ENCODE assay signal across 35 cellular contexts in genomic region chr2:73000808-73001570, GRCh38.
DNase-seq lines count a peak whose midpoint lies in the region; ATAC-seq, FAIRE-seq and TF ChIP-seq lines count a peak whose summit lies in the region.
"Had no signal": no experiment of that assay in that cellular context is flagged by ENCODE, and none has a peak within 500 bp of the region (broad histone marks: within the 10 kb centered on the region; RNA-seq: fewer than 3 reads in every experiment).

No MANE protein-coding gene starts in this region.

- H3K27ac ChIP-seq in HepG2 (ENCODE audit: extremely low read length, insufficient read depth, low read length), result peak overlapping the region; percentile 73
- H3K27ac ChIP-seq in small intestine (ENCODE audit: low read depth in 1 of 2, low read length in 1 of 2), result no peak overlapping the region
- H3K27ac ChIP-seq: breast epithelium, PC-9, testis, uterus had no signal

- H3K4me2 ChIP-seq in HepG2 (ENCODE audit: low read depth, low read length), result peak overlapping the region; percentile 58
- H3K4me2 ChIP-seq: smooth muscle cell had no signal

- peak; percentile 78 for FAIRE-seq in HepG2 (lab: Jason Lieb, UNC)
- no peak for FAIRE-seq in small intestine (lab: Jason Lieb, UNC)
- FAIRE-seq: D721Med, keratinocyte, TTC549 had no signal

- H3K36me3 ChIP-seq in HepG2 (replicated peaks in 1 of 2; ENCODE audit: control insufficient read depth in 1 of 2, insufficient read depth in 2 of 2, low read length in 2 of 2) (peaks cover 4 to 15% of the 10 kb centered on the region in 2 experiments; a peak in 3 of 5 replicates), small intestine (ENCODE audit: control insufficient read depth in 2 of 2, insufficient read depth in 2 of 2, low read length in 2 of 2) (no peaks in the 10 kb centered on the region)
- H3K36me3 ChIP-seq: breast epithelium, uterus had no signal

- intact Hi-C loops in activated B cell treated with CpG ODN at 0.5 μM for 24 hours (cut with micrococcal nuclease) (no loop called here), HepG2 (cut with micrococcal nuclease; ENCODE audit: unreplicated experiment) (loop anchor here (2.0 kb wide), 1 partner anchor 70 kb away; the partner anchor contains the start of gene SFXN5)

- no peaks in the 10 kb centered on the region for H3K4me1 Mint-ChIP-seq in activated B cell treated with CpG ODN at 0.5 μM for 24 hours
- H3K4me1 Mint-ChIP-seq: activated T-helper 17 cell treated with anti-CD3 and anti-CD28 coated beads, Interleukin-2, amount 50 U/mL, for 72 hours; naive thymus-derived CD8-positive, alpha-beta T cell; T-helper 17 cell had no signal

- peak; percentile 52 for TF ChIP-seq RAD21 in HepG2 (CRISPR knock-in tag; IDR thresholded peaks at IDR 0.05)

- no peak overlapping the region for H2AFZ ChIP-seq in HepG2 (ENCODE audit: low read length)
- H2AFZ ChIP-seq: PC-9 had no signal

- H3K27ac Mint-ChIP-seq in activated B cell treated with CpG ODN at 0.5 μM for 24 hours, result no peak overlapping the region
- H3K27ac Mint-ChIP-seq: activated naive CD4-positive, alpha-beta T cell treated with anti-CD3 and anti-CD28 coated beads, Interleukin-2, amount 50 U/mL, for 72 hours; activated T-helper 17 cell treated with anti-CD3 and anti-CD28 coated beads, Interleukin-2, amount 50 U/mL, for 72 hours; effector memory CD8-positive, alpha-beta T cell; stimulated activated naive CD8-positive, alpha-beta T cell treated with anti-CD3 and anti-CD28 coated beads, Interleukin-15, Interleukin-2, amounts not matched to agents 100 ng/mL and 50 ng/mL, for 24 hours; T-helper 17 cell had no signal

- no peak overlapping the region for H3K4me3 ChIP-seq in HepG2 (replicated peaks in 1 of 3; ENCODE audit: insufficient read depth in 1 of 3, low read depth in 2 of 3, low read length in 3 of 3)
- no peak overlapping the region for H3K4me3 ChIP-seq in small intestine (ENCODE audit: low read depth in 1 of 2, low read length in 2 of 2)
- H3K4me3 ChIP-seq: breast epithelium, PC-9, smooth muscle cell, testis, uterus had no signal

- H3K9me3 ChIP-seq in HepG2 (ENCODE audit: low read length) (no peaks in the 10 kb centered on the region), small intestine (ENCODE audit: control insufficient read depth, low read depth) (no peaks in the 10 kb centered on the region)
- H3K9me3 ChIP-seq: breast epithelium, testis, uterus had no signal

- H3K27me3 ChIP-seq in HepG2 (ENCODE audit: control insufficient read depth in 1 of 2, insufficient read depth in 2 of 2, low read length in 2 of 2) (no peaks in the 10 kb centered on the region), small intestine (ENCODE audit: control insufficient read depth in 2 of 2, insufficient read depth in 2 of 2, low read length in 2 of 2) (no peaks in the 10 kb centered on the region)
- H3K27me3 ChIP-seq: breast epithelium, testis, uterus had no signal

- no peaks in the 10 kb centered on the region for H3K9me3 Mint-ChIP-seq in activated B cell treated with CpG ODN at 0.5 μM for 24 hours
- H3K9me3 Mint-ChIP-seq: activated naive CD4-positive, alpha-beta T cell treated with anti-CD3 and anti-CD28 coated beads, Interleukin-2, amount 50 U/mL, for 72 hours; activated T-helper 17 cell treated with anti-CD3 and anti-CD28 coated beads, Interleukin-2, amount 50 U/mL, for 72 hours; effector memory CD8-positive, alpha-beta T cell; naive thymus-derived CD8-positive, alpha-beta T cell; stimulated activated naive CD8-positive, alpha-beta T cell treated with anti-CD3 and anti-CD28 coated beads, Interleukin-15, Interleukin-2, amounts not matched to agents 100 ng/mL and 50 ng/mL, for 24 hours had no signal

- H3K4me1 ChIP-seq in HepG2 (ENCODE audit: insufficient read depth, low read length) (peaks cover 27% of the 10 kb centered on the region), small intestine (ENCODE audit: control insufficient read depth in 2 of 2, insufficient read depth in 1 of 2, low read depth in 1 of 2, low read length in 1 of 2) (no peaks in the 10 kb centered on the region)
- H3K4me1 ChIP-seq: breast epithelium, testis, uterus had no signal

- H3K9ac ChIP-seq in HepG2 (ENCODE audit: insufficient read depth, low read depth, low read length), result peak overlapping the region; percentile 44; the same call in 1 of the 2 replicates

- 50% methylated on average over 6 of the region's 6 CpGs for WGBS in HepG2 (ENCODE audit: low lambda C conversion rate)
- WGBS in small intestine, 3 donors, result 71 to 87% (median 86%) methylated on average over 6 of the region's 6 CpGs

- peak; percentile 6 to 9 for DNase-seq in activated T-cell treated with anti-CD3 and anti-CD28 coated beads, Interleukin-2, amount 50 U/mL, for 48 hours
- DNase-seq in activated T-cell treated with anti-CD3 and anti-CD28 coated beads, Interleukin-2, amount 50 U/mL, for 1 hour, result no peak
- DNase-seq in activated B cell treated with CpG ODN at 0.5 μM for 24 hours (peak; percentile 7), HepG2 (ENCODE audit: low spot score) (peak; percentile 70), small intestine (peak; percentile 57), A172 (ENCODE audit: low spot score) (no peak)
- DNase-seq: 8988T; activated CD4-positive, alpha-beta T cell treated with anti-CD3 and anti-CD28 coated beads, Interleukin-2, amount 50 U/mL, for 48 hours; activated CD8-positive, alpha-beta memory T cell treated with anti-CD3 and anti-CD28 coated beads, Interleukin-2, amount 50 U/mL, for 4 hours; amygdala; DND-41; effector memory CD8-positive, alpha-beta T cell; glutamatergic neuron; midbrain; naive thymus-derived CD8-positive, alpha-beta T cell; NCI-H1417 treated with DMSO at 0.1 percent for 48 hours; NCI-H2029 treated with DMSO at 0.1 percent for 48 hours; NCI-H69; occipital lobe; SHP77; stimulated activated CD4-positive, alpha-beta T cell treated with anti-CD3 and anti-CD28 coated beads, Interleukin-1b, Interleukin-23, amount 100 ng/mL, for 48 hours; T-helper 17 cell; testis had no signal

- CTCF ChIA-PET in activated B cell treated with CpG ODN at 0.5 μM for 24 hours (lab: Charles Lee) (no interaction called here), HepG2 (lab: Yijun Ruan, JAX; ENCODE audit: low intra/inter-chr PET ratio, low total read pairs) (interaction anchor here (1.0 kb wide), 1 partner anchor 31 kb away, joined by 3 read pairs; no protein-coding TSS in a partner anchor)

- BruUV-seq in HepG2 (replicated peaks; lab: Mats Ljungman, UMichigan), result no TSS peak

- POLR2A ChIA-PET in activated B cell treated with CpG ODN at 0.5 μM for 24 hours (lab: Charles Lee), result no interaction called here
- POLR2A ChIA-PET in HepG2 (lab: Yijun Ruan, JAX), result interaction anchor here (0.6 to 3.0 kb wide), 9 partner anchors 9 to 91 kb away, joined by 3 to 13 read pairs (median 4); partner anchors contain the start of gene SFXN5

- no peaks in the 10 kb centered on the region for H3K79me2 ChIP-seq in HepG2 (ENCODE audit: insufficient read depth, low read length)

- no peaks in the 10 kb centered on the region for H3K27me3 Mint-ChIP-seq in activated B cell treated with CpG ODN at 0.5 μM for 24 hours
- H3K27me3 Mint-ChIP-seq: activated T-helper 17 cell treated with anti-CD3 and anti-CD28 coated beads, Interleukin-2, amount 50 U/mL, for 72 hours; effector memory CD8-positive, alpha-beta T cell; naive thymus-derived CD8-positive, alpha-beta T cell; stimulated activated naive CD8-positive, alpha-beta T cell treated with anti-CD3 and anti-CD28 coated beads, Interleukin-15, Interleukin-2, amounts not matched to agents 100 ng/mL and 50 ng/mL, for 24 hours; T-helper 17 cell had no signal

- TF ChIP-seq EP300 in HepG2 (IDR thresholded peaks at IDR 0.05; ENCODE audit: low read depth in 2 of 2, low read length in 2 of 2) (peak; percentile 52 to 92; a peak in 3 of 4 replicates), HepG2 (CRISPR knock-in tag; IDR thresholded peaks at IDR 0.05; ENCODE audit: borderline replicate concordance) (peak; percentile 77)

- TF ChIP-seq POLR2A in HepG2 (IDR thresholded peaks at IDR 0.05; ENCODE audit: insufficient read depth in 1 of 2, low read depth in 2 of 2, low read length in 2 of 2), result peak in 1 of 2 experiments; percentile 46; a peak in 1 of 4 replicates

- no peaks in the 10 kb centered on the region for H3K36me3 Mint-ChIP-seq in activated B cell treated with CpG ODN at 0.5 μM for 24 hours (ENCODE audit: low read depth)
- H3K36me3 Mint-ChIP-seq: activated naive CD4-positive, alpha-beta T cell treated with anti-CD3 and anti-CD28 coated beads, Interleukin-2, amount 50 U/mL, for 72 hours had no signal

- in situ Hi-C loops in HepG2 (cut with HindIII; ENCODE audit: extremely low pct_ligation_motif_present, low pct_unique_long_range_greater_than_20kb), result no loop called here

- TF ChIP-seq CTCF in activated B cell treated with CpG ODN at 0.5 μM for 24 hours (IDR thresholded peaks at IDR 0.05) (no peak), HepG2 (CRISPR knock-in tag; IDR thresholded peaks at IDR 0.05) (peak; percentile 44)

- no peaks in the 10 kb centered on the region for H4K20me1 ChIP-seq in HepG2 (ENCODE audit: insufficient read depth, low read length)

- H3K4me3 Mint-ChIP-seq in activated B cell treated with CpG ODN at 0.5 μM for 24 hours, result no peak overlapping the region
- H3K4me3 Mint-ChIP-seq: activated T-helper 17 cell treated with anti-CD3 and anti-CD28 coated beads, Interleukin-2, amount 50 U/mL, for 72 hours; effector memory CD8-positive, alpha-beta T cell; naive thymus-derived CD8-positive, alpha-beta T cell; stimulated activated naive CD8-positive, alpha-beta T cell treated with anti-CD3 and anti-CD28 coated beads, Interleukin-15, Interleukin-2, amounts not matched to agents 100 ng/mL and 50 ng/mL, for 24 hours; T-helper 17 cell had no signal

- ATAC-seq in activated B cell treated with CpG ODN at 0.5 μM for 24 hours (ENCODE audit: low read depth), result no peak
- ATAC-seq in HepG2, result peak; percentile 89
- ATAC-seq in GM18907 (IDR thresholded peaks at IDR 0.05; ENCODE audit: unreplicated experiment), result no peak
- no peak for ATAC-seq in GM21737 (IDR thresholded peaks at IDR 0.05; ENCODE audit: unreplicated experiment)
- ATAC-seq: effector memory CD8-positive, alpha-beta T cell; naive thymus-derived CD8-positive, alpha-beta T cell; T-helper 17 cell had no signal

TF ChIP-seq in HepG2, 621 proteins besides CTCF, POLR2A, EP300 and RAD21 (continues in another document):
- TF ChIP-seq HNF1B (CRISPR knock-in tag; IDR thresholded peaks at IDR 0.05) (peak; percentile 92), SKI (IDR thresholded peaks at IDR 0.05; ENCODE audit: partially characterized antibody) (peak; percentile 76), RXRA (CRISPR knock-in tag; IDR thresholded peaks at IDR 0.05) (peak; percentile 98)

Comparison
In these comparisons a context has a peak if more than half of its experiments do, and no peak if none do; other contexts are left out.
1. DNase-seq: peak in activated T-cell treated with anti-CD3 and anti-CD28 coated beads, Interleukin-2, amount 50 U/mL, for 48 hours (2 of 2), activated B cell treated with CpG ODN at 0.5 μM for 24 hours (single experiment), HepG2 (single experiment) and small intestine (single experiment); none in activated T-cell treated with anti-CD3 and anti-CD28 coated beads, Interleukin-2, amount 50 U/mL, for 1 hour (single experiment) and A172 (single experiment).